Comparison of ENCODE assay signal across 8 cellular contexts in genomic region chr17:78357177-78357586, GRCh38. TPM values are rescaled to one million over a fixed set of nuclear protein-coding genes. Genes with fewer than 3 reads are reported as not detected.
A peak's percentile ranks its signal among the peaks of the same experiment; 100 is the strongest.
DNase-seq lines count a peak whose midpoint lies in the region; ATAC-seq and TF ChIP-seq lines count a peak whose summit lies in the region.

No MANE protein-coding gene starts in this region.

- H3K27me3 ChIP-seq in HUES48 (ENCODE audit: control insufficient read depth, insufficient read depth, low read length) (peaks cover 57% of the 10 kb centered on the region), adipocyte (replicated peaks; ENCODE audit: control insufficient read depth, insufficient read depth, low read length) (no peaks in the 10 kb centered on the region), right atrium auricular region (no peaks in the 10 kb centered on the region), sigmoid colon (no peaks in the 10 kb centered on the region)

- DNase-seq in adipocyte (ENCODE audit: low read depth) (peak; percentile 59), right atrium auricular region (ENCODE audit: low spot score) (no peak), sigmoid colon (no peak), DMS153 (lab: John Stamatoyannopoulos, UW) (no peak)
- DNase-seq in stimulated activated naive CD4-positive, alpha-beta T cell treated with Interleukin-2 at 50 U/mL for 16 hours (lab: John Stamatoyannopoulos, UW), result no peak

- H3K36me3 ChIP-seq in HUES48 (ENCODE audit: control insufficient read depth, insufficient read depth, low read length) (peaks cover 14% of the 10 kb centered on the region), adipocyte (ENCODE audit: control insufficient read depth, insufficient read depth, low read length, severe bottlenecking) (peaks cover 29% of the 10 kb centered on the region), right atrium auricular region (peaks cover 16% of the 10 kb centered on the region), sigmoid colon (peaks cover 0 to 26% (median 0%) of the 10 kb centered on the region in 4 donors)

- H3K27ac ChIP-seq in HUES48 (ENCODE audit: low read depth, low read length), result no peak overlapping the region
- H3K27ac ChIP-seq in right atrium auricular region, result peak overlapping the region; percentile 93 to 94
- peak overlapping the region; percentile 92 to 99 (median 94) for H3K27ac ChIP-seq in sigmoid colon

- TF ChIP-seq POLR2A in sigmoid colon (IDR thresholded peaks at IDR 0.05), result no peak

- H3K9me3 ChIP-seq in HUES48 (ENCODE audit: control insufficient read depth, insufficient read depth, low read length), result no peaks in the 10 kb centered on the region
- H3K9me3 ChIP-seq in adipocyte (ENCODE audit: control insufficient read depth, low read length), result no peaks in the 10 kb centered on the region
- H3K9me3 ChIP-seq in right atrium auricular region, result no peaks in the 10 kb centered on the region
- H3K9me3 ChIP-seq in sigmoid colon, result no peaks in the 10 kb centered on the region

- ATAC-seq in GM19328 (IDR thresholded peaks at IDR 0.05; ENCODE audit: unreplicated experiment), result no peak
- ATAC-seq in HG03457 (IDR thresholded peaks at IDR 0.05; ENCODE audit: unreplicated experiment), result no peak

- intact Hi-C loops in sigmoid colon (cut with DNase I), result no loop called here

- no peak for TF ChIP-seq EP300 in sigmoid colon (IDR thresholded peaks at IDR 0.05)

- H3K4me1 ChIP-seq in HUES48 (ENCODE audit: control insufficient read depth, insufficient read depth, low read length) (peaks cover 56% of the 10 kb centered on the region), adipocyte (ENCODE audit: control insufficient read depth, insufficient read depth, low read length) (peaks cover 51% of the 10 kb centered on the region), right atrium auricular region (peaks cover 0 to 77% of the 10 kb centered on the region in 2 donors), sigmoid colon (peaks cover 0 to 68% (median 63%) of the 10 kb centered on the region in 4 donors)

- H3K9ac ChIP-seq in HUES48 (ENCODE audit: low read depth, low read length) (no peak overlapping the region), adipocyte (ENCODE audit: low read length) (peak overlapping the region; percentile 98)

- TF ChIP-seq CTCF in right atrium auricular region (IDR thresholded peaks at IDR 0.05) (no peak), sigmoid colon (IDR thresholded peaks at IDR 0.05) (no peak)

- 0 out of 2 replicates have a peak overlapping the region, but pooled peaks have one; percentile 28 for H3K4me3 ChIP-seq in HUES48 (ENCODE audit: low read depth, low read length)
- peak overlapping the region; percentile 84 for H3K4me3 ChIP-seq in adipocyte (ENCODE audit: low read length)
- peak overlapping the region; percentile 67 to 76 for H3K4me3 ChIP-seq in right atrium auricular region
- H3K4me3 ChIP-seq in sigmoid colon, result peak overlapping the region; percentile 9 to 92 (median 70)

- 75 to 81% methylated on average over 7 of the region's 7 CpGs for WGBS in sigmoid colon, 2 donors

RNA-seq across cellular contexts. Expression of gene SOCS3, which starts 2.7 kb away (rescaled TPM):
- total RNA-seq in right atrium auricular region (10 to 100 TPM; 39.9 to 56.8 TPM), sigmoid colon (100 to 1,000 TPM in 2 of 4 donors, 10 to 100 TPM in 2; 10.3 to 499 (median 82.9) TPM)
- 10 to 100 TPM; 11.1 to 64.5 (median 28.2) TPM for polyA plus RNA-seq in sigmoid colon

RNA-seq across cellular contexts. Expression of gene PGS1, which starts 21.3 kb away (rescaled TPM):
- total RNA-seq in right atrium auricular region (10 to 100 TPM; 21.2 to 21.8 TPM), sigmoid colon (10 to 100 TPM; 20.0 to 36.3 (median 29.0) TPM)
- 10 to 100 TPM in 2 of 3 donors, 1 to 10 TPM in 1; 9.9 to 36.9 (median 16.8) TPM for polyA plus RNA-seq in sigmoid colon

Comparison
In these comparisons a context has a peak if more than half of its experiments do, and no peak if none do; other contexts are left out.
1. H3K4me3 ChIP-seq: peak in every context shown above with its lines; median percentile 84 in adipocyte; 72 in right atrium auricular region; 70 in sigmoid colon; 28 in HUES48.